20 cellular contexts compared by ENCODE assay signal in genomic region chr2:64391940-64392339, GRCh38.
DNase-seq lines count a peak whose midpoint lies in the region; ATAC-seq and TF ChIP-seq lines count a peak whose summit lies in the region.
"Had no signal": no experiment of that assay in that cellular context is flagged by ENCODE, and none has a peak within 500 bp of the region (broad histone marks: within the 10 kb centered on the region; RNA-seq: fewer than 3 reads in every experiment).

No MANE protein-coding gene starts in this region.

- intact Hi-C loops in Caco-2 (cut with micrococcal nuclease; ENCODE audit: unreplicated experiment): loop anchor here (2.0 to 5.0 kb wide), 2 partner anchors 60 to 61 kb away; no protein-coding TSS in a partner anchor
- intact Hi-C loops in dendritic cell treated with granulocyte-macrophage colony-stimulating factor and Interleukin-4, amounts not matched to agents 40 ng/mL and 50 ng/mL, for 4 days (cut with micrococcal nuclease): no loop called here

- H3K36me3 ChIP-seq in Caco-2 (ENCODE audit: control insufficient read depth, insufficient read depth, low read length): no peaks in the 10 kb centered on the region
- H3K36me3 ChIP-seq in liver (ENCODE audit: control insufficient read depth in 4 of 4, insufficient read depth in 3 of 4, low read depth in 1 of 4, low read length in 3 of 4): no peaks in the 10 kb centered on the region
- H3K36me3 ChIP-seq: MG63 had no signal

- 29% methylated on average over 1 of the region's 1 CpG for WGBS in liver

- H3K4me1 Mint-ChIP-seq in Caco-2 (ENCODE audit: low read depth, unreplicated experiment): peaks cover 34% of the 10 kb centered on the region
- H3K4me1 Mint-ChIP-seq in dendritic cell treated with granulocyte-macrophage colony-stimulating factor and Interleukin-4, amounts not matched to agents 40 ng/mL and 50 ng/mL, for 4 days (ENCODE audit: low read depth): peaks cover 6% of the 10 kb centered on the region
- no peaks in the 10 kb centered on the region for H3K4me1 Mint-ChIP-seq in T-helper 2 cell treated with Interferon-gamma antibody and Interleukin-4, amounts not matched to agents 5 μg/mL and 100 μg/mL, for 36 hours (ENCODE audit: low read depth)
- H3K4me1 Mint-ChIP-seq in natural killer cell treated with Interleukin-12 subunit alpha and Interleukin-12 subunit beta and Interleukin-15 and Interleukin-18, amount 100 ng/mL, for 72 hours (ENCODE audit: low read depth in 2 of 2): no peaks in the 10 kb centered on the region

- no peak overlapping the region for H3K9ac ChIP-seq in liver (ENCODE audit: low read depth in 1 of 2, low read length in 2 of 2)

- peaks cover 44% of the 10 kb centered on the region for H3K4me1 ChIP-seq in Caco-2
- peaks cover 6 to 37% (median 29%) of the 10 kb centered on the region in 4 donors for H3K4me1 ChIP-seq in liver (ENCODE audit: control insufficient read depth in 4 of 4, insufficient read depth in 4 of 4, low read length in 3 of 4)
- H3K4me1 ChIP-seq: A549 had no signal

- peak in 1 of 2 donors; percentile 23 for TF ChIP-seq RAD21 in liver (IDR thresholded peaks at IDR 0.05)

- ATAC-seq in natural killer cell treated with Interleukin-12 subunit alpha and Interleukin-12 subunit beta and Interleukin-15 and Interleukin-18, amount 100 ng/mL, for 72 hours: no peak
- ATAC-seq: A549 had no signal

- H3K27me3 ChIP-seq in Caco-2 (replicated peaks; ENCODE audit: control insufficient read depth, insufficient read depth, low read length): no peaks in the 10 kb centered on the region
- no peaks in the 10 kb centered on the region for H3K27me3 ChIP-seq in liver (ENCODE audit: control insufficient read depth in 4 of 4, insufficient read depth in 4 of 4, low read length in 3 of 4)
- H3K27me3 ChIP-seq: MG63 had no signal

- no peak for TF ChIP-seq CTCF in Caco-2 (IDR thresholded peaks at IDR 0.05; ENCODE audit: insufficient read depth in 1 of 2, low read depth in 1 of 2, low read length in 1 of 2, severe bottlenecking in 1 of 2, unreplicated experiment in 1 of 2)
- no peak for TF ChIP-seq CTCF in liver (IDR thresholded peaks at IDR 0.05; ENCODE audit: low read depth, low read length, missing input control)

- CTCF ChIA-PET in Caco-2 (lab: Charles Lee): no interaction called here

- no peak overlapping the region for H3K4me3 ChIP-seq in Caco-2 (ENCODE audit: low read depth, low read length)
- H3K4me3 ChIP-seq in liver (ENCODE audit: low read depth in 1 of 3, low read length in 3 of 3): no peak overlapping the region
- no peak overlapping the region for H3K4me3 ChIP-seq in skin epidermis
- H3K4me3 ChIP-seq: A549, MG63 had no signal

- H3K27ac ChIP-seq in liver (ENCODE audit: low read depth in 1 of 2, low read length in 2 of 2) (peak overlapping the region; percentile 6 to 21), skin epidermis (peak overlapping the region in 12 of 21 experiments; percentile 5 to 75 (median 40))
- H3K27ac ChIP-seq: A549, C4-2B had no signal

- POLR2A ChIA-PET in Caco-2 (lab: Charles Lee): interaction anchor here (0.6 to 1.1 kb wide), 3 partner anchors 61 to 66 kb away, joined by 3 to 4 read pairs (median 4); partner anchors contain the start of gene LGALSL

- DNase-seq in Caco-2 (peak; percentile 54 to 81), Ammon's horn (ENCODE audit: low spot score) (no peak), epidermal melanocyte (ENCODE audit: insufficient read length, low spot score) (no peak)
- DNase-seq in T-helper 2 cell treated with Interferon-gamma antibody and Interleukin-4, amounts not matched to agents 5 μg/mL and 100 μg/mL, for 36 hours (ENCODE audit: low spot score): no peak
- no peak for DNase-seq in natural killer cell treated with Interleukin-12 subunit alpha and Interleukin-12 subunit beta and Interleukin-15 and Interleukin-18, amount 100 ng/mL, for 72 hours (ENCODE audit: low spot score)
- DNase-seq: COR-L47, DMS153, IMR-90, Karpas-422, MG63, NCI-H1092, NCI-H2107, NCI-H345, NCI-H526, SHP77 treated with DMSO at 0.1 percent for 48 hours had no signal

- TSS peak; percentile 94 for BruUV-seq in Caco-2 (replicated peaks; lab: Mats Ljungman, UMichigan)

- H3K4me3 Mint-ChIP-seq in Caco-2 (ENCODE audit: unreplicated experiment): peak overlapping the region; percentile 12
- H3K4me3 Mint-ChIP-seq in dendritic cell treated with granulocyte-macrophage colony-stimulating factor and Interleukin-4, amounts not matched to agents 40 ng/mL and 50 ng/mL, for 4 days: no peak overlapping the region
- no peak overlapping the region for H3K4me3 Mint-ChIP-seq in T-helper 2 cell treated with Interferon-gamma antibody and Interleukin-4, amounts not matched to agents 5 μg/mL and 100 μg/mL, for 36 hours
- H3K4me3 Mint-ChIP-seq in natural killer cell treated with Interleukin-12 subunit alpha and Interleukin-12 subunit beta and Interleukin-15 and Interleukin-18, amount 100 ng/mL, for 72 hours: no peak overlapping the region

- peaks cover 9% of the 10 kb centered on the region; the same call in 1 of the 2 replicates for H3K9me3 ChIP-seq in Caco-2
- no peaks in the 10 kb centered on the region for H3K9me3 ChIP-seq in liver (ENCODE audit: control insufficient read depth in 4 of 4, low read length in 3 of 4)
- H3K9me3 ChIP-seq: A549 had no signal

- H3K9me3 Mint-ChIP-seq in Caco-2 (ENCODE audit: unreplicated experiment): no peaks in the 10 kb centered on the region
- H3K9me3 Mint-ChIP-seq in dendritic cell treated with granulocyte-macrophage colony-stimulating factor and Interleukin-4, amounts not matched to agents 40 ng/mL and 50 ng/mL, for 4 days: peaks cover 9% of the 10 kb centered on the region
- peaks cover 18% of the 10 kb centered on the region for H3K9me3 Mint-ChIP-seq in T-helper 2 cell treated with Interferon-gamma antibody and Interleukin-4, amounts not matched to agents 5 μg/mL and 100 μg/mL, for 36 hours
- peaks cover 4% of the 10 kb centered on the region for H3K9me3 Mint-ChIP-seq in natural killer cell treated with Interleukin-12 subunit alpha and Interleukin-12 subunit beta and Interleukin-15 and Interleukin-18, amount 100 ng/mL, for 72 hours

- peak overlapping the region; percentile 63 for H3K27ac Mint-ChIP-seq in Caco-2 (ENCODE audit: unreplicated experiment)
- H3K27ac Mint-ChIP-seq in dendritic cell treated with granulocyte-macrophage colony-stimulating factor and Interleukin-4, amounts not matched to agents 40 ng/mL and 50 ng/mL, for 4 days: peak overlapping the region; percentile 59
- no peak overlapping the region for H3K27ac Mint-ChIP-seq in T-helper 2 cell treated with Interferon-gamma antibody and Interleukin-4, amounts not matched to agents 5 μg/mL and 100 μg/mL, for 36 hours
- H3K27ac Mint-ChIP-seq in natural killer cell treated with Interleukin-12 subunit alpha and Interleukin-12 subunit beta and Interleukin-15 and Interleukin-18, amount 100 ng/mL, for 72 hours: no peak overlapping the region

- H3K36me3 Mint-ChIP-seq in Caco-2 (ENCODE audit: insufficient read depth, unreplicated experiment): no peaks in the 10 kb centered on the region
- H3K36me3 Mint-ChIP-seq in dendritic cell treated with granulocyte-macrophage colony-stimulating factor and Interleukin-4, amounts not matched to agents 40 ng/mL and 50 ng/mL, for 4 days (ENCODE audit: low read depth): no peaks in the 10 kb centered on the region
- H3K36me3 Mint-ChIP-seq in T-helper 2 cell treated with Interferon-gamma antibody and Interleukin-4, amounts not matched to agents 5 μg/mL and 100 μg/mL, for 36 hours (ENCODE audit: low read depth): no peaks in the 10 kb centered on the region
- H3K36me3 Mint-ChIP-seq in natural killer cell treated with Interleukin-12 subunit alpha and Interleukin-12 subunit beta and Interleukin-15 and Interleukin-18, amount 100 ng/mL, for 72 hours: no peaks in the 10 kb centered on the region

- H3K27me3 Mint-ChIP-seq in Caco-2 (ENCODE audit: insufficient read depth, unreplicated experiment): no peaks in the 10 kb centered on the region
- H3K27me3 Mint-ChIP-seq in dendritic cell treated with granulocyte-macrophage colony-stimulating factor and Interleukin-4, amounts not matched to agents 40 ng/mL and 50 ng/mL, for 4 days: no peaks in the 10 kb centered on the region
- peaks cover 21% of the 10 kb centered on the region for H3K27me3 Mint-ChIP-seq in T-helper 2 cell treated with Interferon-gamma antibody and Interleukin-4, amounts not matched to agents 5 μg/mL and 100 μg/mL, for 36 hours (ENCODE audit: low read depth)
- H3K27me3 Mint-ChIP-seq in natural killer cell treated with Interleukin-12 subunit alpha and Interleukin-12 subunit beta and Interleukin-15 and Interleukin-18, amount 100 ng/mL, for 72 hours: peaks cover 12 to 16% of the 10 kb centered on the region in 2 donors

TF ChIP-seq in liver, 16 proteins besides CTCF, POLR2A, EP300 and RAD21:
- TF ChIP-seq YY1 (IDR thresholded peaks at IDR 0.05) (peak; percentile 28), EGR1 (IDR thresholded peaks at IDR 0.05; ENCODE audit: low read depth in 2 of 2) (peak in 1 of 2 donors; percentile 18), RXRA (IDR thresholded peaks at IDR 0.05) (peak; percentile 53 to 72), FOXA1 (IDR thresholded peaks at IDR 0.05) (no peak), ATF3 (IDR thresholded peaks at IDR 0.05) (no peak), TAF1 (conservative IDR thresholded peaks at IDR 0.05) (no peak), NR2F2 (IDR thresholded peaks at IDR 0.05) (no peak), JUND (IDR thresholded peaks at IDR 0.05) (peak; percentile 26 to 35), MAX (IDR thresholded peaks at IDR 0.05) (peak; percentile 34), SP1 (IDR thresholded peaks at IDR 0.05) (peak; percentile 35), HNF4G (IDR thresholded peaks at IDR 0.05) (no peak), HNF4A (conservative IDR thresholded peaks at IDR 0.05) (peak; percentile 77 to 86)

Comparison
In these comparisons a context has a peak if more than half of its experiments do, and no peak if none do; other contexts are left out.
1. DNase-seq: peak in Caco-2 (2 of 2); none in Ammon's horn (single experiment), T-helper 2 cell treated with Interferon-gamma antibody and Interleukin-4, amounts not matched to agents 5 μg/mL and 100 μg/mL, for 36 hours (single experiment), epidermal melanocyte (single experiment) and natural killer cell treated with Interleukin-12 subunit alpha and Interleukin-12 subunit beta and Interleukin-15 and Interleukin-18, amount 100 ng/mL, for 72 hours (single experiment).
2. H3K27ac Mint-ChIP-seq: peak in Caco-2 (single experiment) and dendritic cell treated with granulocyte-macrophage colony-stimulating factor and Interleukin-4, amounts not matched to agents 40 ng/mL and 50 ng/mL, for 4 days (single experiment); none in T-helper 2 cell treated with Interferon-gamma antibody and Interleukin-4, amounts not matched to agents 5 μg/mL and 100 μg/mL, for 36 hours (single experiment) and natural killer cell treated with Interleukin-12 subunit alpha and Interleukin-12 subunit beta and Interleukin-15 and Interleukin-18, amount 100 ng/mL, for 72 hours (0 of 2).